1 cellular context compared by ENCODE assay signal in genomic region chr10:88731296-88731695, GRCh38.
TF ChIP-seq lines count a peak whose summit lies in the region.

No MANE protein-coding gene starts in this region.

TF ChIP-seq in GM12878, 131 proteins besides CTCF, POLR2A, EP300 and RAD21:
- no peak for TF ChIP-seq SMARCA5 (IDR thresholded peaks at IDR 0.05)
